ENCODE assay signal across 8 cellular contexts in the genomic region with DNA sequence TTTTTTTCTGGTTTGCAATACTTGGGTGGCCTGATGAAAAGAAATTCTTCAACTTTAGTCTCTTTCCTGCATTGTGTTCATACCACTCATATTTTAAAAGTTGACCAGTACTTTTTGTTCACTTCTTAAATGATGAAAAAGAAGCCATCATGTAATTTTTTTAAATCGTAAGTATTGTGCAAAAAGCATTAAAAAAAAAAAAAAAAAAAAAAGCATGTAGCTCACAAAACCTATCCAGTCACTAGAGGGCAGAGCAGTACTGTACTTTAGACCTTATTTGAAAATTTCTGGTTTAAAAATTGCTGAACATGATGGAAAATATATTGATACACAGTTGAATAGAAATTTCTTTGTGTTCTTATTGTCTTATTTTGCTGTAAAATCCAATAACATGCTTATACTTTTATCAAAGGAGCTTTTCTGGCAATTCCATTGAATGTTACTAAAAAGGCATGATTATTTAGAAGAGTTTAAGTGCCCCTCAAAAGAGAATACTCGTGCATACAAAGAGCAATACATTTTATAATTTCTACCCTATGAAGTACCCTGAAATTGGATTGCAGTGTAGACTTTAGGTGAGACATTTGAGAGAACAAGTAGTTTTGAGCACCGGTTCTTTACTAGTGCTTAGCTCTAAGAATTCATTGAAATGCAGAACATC.
DNase-seq lines count a peak whose midpoint lies in the region; FAIRE-seq and TF ChIP-seq lines count a peak whose summit lies in the region.

No MANE protein-coding gene starts in this region.

- H3K27me3 Mint-ChIP-seq in CD14-positive monocyte (ENCODE audit: low read depth in 3 of 3) (peaks cover 0 to 2% (median 0%) of the 10 kb centered on the region in 3 donors), HFFc6 (ENCODE audit: insufficient read depth) (no peaks in the 10 kb centered on the region)
- H3K27me3 Mint-ChIP-seq in activated CD4-positive, alpha-beta T cell treated with anti-CD3 and anti-CD28 coated beads, Interleukin-2, amount 10 ng/mL, durations not matched to agents 24 days and 14 days: no peaks in the 10 kb centered on the region

- H3K4me1 ChIP-seq in tibial nerve: peaks cover 0 to 52% (median 17%) of the 10 kb centered on the region in 4 donors

- no peak overlapping the region for H3K4me3 Mint-ChIP-seq in CD14-positive monocyte
- H3K4me3 Mint-ChIP-seq in HFFc6: no peak overlapping the region
- H3K4me3 Mint-ChIP-seq in activated CD4-positive, alpha-beta T cell treated with anti-CD3 and anti-CD28 coated beads, Interleukin-2, amount 10 ng/mL, durations not matched to agents 24 days and 14 days: no peak overlapping the region

- TF ChIP-seq EP300 in tibial nerve (IDR thresholded peaks at IDR 0.05): no peak

- WGBS in tibial nerve, 2 donors: 42 to 56% methylated on average over 3 of the region's 3 CpGs

- H3K27ac Mint-ChIP-seq in CD14-positive monocyte: no peak overlapping the region
- H3K27ac Mint-ChIP-seq in HFFc6: peak overlapping the region; percentile 53
- no peak overlapping the region for H3K27ac Mint-ChIP-seq in activated CD4-positive, alpha-beta T cell treated with anti-CD3 and anti-CD28 coated beads, Interleukin-2, amount 10 ng/mL, durations not matched to agents 24 days and 14 days

- no peak for TF ChIP-seq POLR2A in tibial nerve (IDR thresholded peaks at IDR 0.05)

- no peak overlapping the region for H3K4me3 ChIP-seq in tibial nerve

- H3K27me3 ChIP-seq in tibial nerve: no peaks in the 10 kb centered on the region

- H3K9me3 Mint-ChIP-seq in CD14-positive monocyte: no peaks in the 10 kb centered on the region
- H3K9me3 Mint-ChIP-seq in HFFc6: no peaks in the 10 kb centered on the region
- no peaks in the 10 kb centered on the region for H3K9me3 Mint-ChIP-seq in activated CD4-positive, alpha-beta T cell treated with anti-CD3 and anti-CD28 coated beads, Interleukin-2, amount 10 ng/mL, durations not matched to agents 24 days and 14 days

- H3K9me3 ChIP-seq in tibial nerve: no peaks in the 10 kb centered on the region

- H3K4me1 Mint-ChIP-seq in CD14-positive monocyte (peaks cover 33% of the 10 kb centered on the region), HFFc6 (ENCODE audit: low read depth) (peaks cover 86% of the 10 kb centered on the region)
- H3K4me1 Mint-ChIP-seq in activated CD4-positive, alpha-beta T cell treated with anti-CD3 and anti-CD28 coated beads, Interleukin-2, amount 10 ng/mL, durations not matched to agents 24 days and 14 days: peaks cover 10% of the 10 kb centered on the region

- no peaks in the 10 kb centered on the region for H3K36me3 ChIP-seq in tibial nerve

- H3K36me3 Mint-ChIP-seq in CD14-positive monocyte: peaks cover 3% of the 10 kb centered on the region in 2 donors
- no peaks in the 10 kb centered on the region for H3K36me3 Mint-ChIP-seq in HFFc6 (ENCODE audit: low read depth)
- H3K36me3 Mint-ChIP-seq in activated CD4-positive, alpha-beta T cell treated with anti-CD3 and anti-CD28 coated beads, Interleukin-2, amount 10 ng/mL, durations not matched to agents 24 days and 14 days (ENCODE audit: low read depth): no peaks in the 10 kb centered on the region

- TF ChIP-seq CTCF in CD14-positive monocyte (IDR thresholded peaks at IDR 0.05): peak; percentile 74
- peak; percentile 85 for TF ChIP-seq CTCF in HFFc6 (IDR thresholded peaks at IDR 0.05)
- peak; percentile 35 to 52 (median 51) for TF ChIP-seq CTCF in tibial nerve (IDR thresholded peaks at IDR 0.05)

- intact Hi-C loops in CD14-positive monocyte (cut with micrococcal nuclease): no loop called here
- intact Hi-C loops in activated CD4-positive, alpha-beta T cell treated with anti-CD3 and anti-CD28 coated beads, Interleukin-2, amount 10 ng/mL, durations not matched to agents 24 days and 14 days (cut with micrococcal nuclease): loop anchor here (5.0 kb wide), 1 partner anchor 138 kb away; the partner anchor contains the start of gene BBX

- FAIRE-seq in frontal cortex (lab: Jason Lieb, UNC): peak; percentile 96

- DNase-seq in CD14-positive monocyte (ENCODE audit: low spot score): no peak
- peak; percentile 41 for DNase-seq in HFFc6
- peak; percentile 37 for DNase-seq in SK-N-DZ (ENCODE audit: low spot score)
- no peak for DNase-seq in frontal cortex (ENCODE audit: low spot score in 2 of 2)
- DNase-seq in tibial nerve (ENCODE audit: low spot score in 2 of 2): peak in 1 of 2 donors; percentile 54
- no peak for DNase-seq in GOT3 (lab: John Stamatoyannopoulos, UW)
- no peak for DNase-seq in SKM-1 (lab: John Stamatoyannopoulos, UW; ENCODE audit: unreplicated experiment)
- no peak for DNase-seq in activated CD4-positive, alpha-beta T cell treated with anti-CD3 and anti-CD28 coated beads, Interleukin-2, amount 10 ng/mL, durations not matched to agents 24 days and 14 days

- no peak overlapping the region for H3K27ac ChIP-seq in tibial nerve

Comparison
In these comparisons a context has a peak if more than half of its experiments do, and no peak if none do; other contexts are left out.
1. DNase-seq: peak in HFFc6 (single experiment) and SK-N-DZ (single experiment); none in CD14-positive monocyte (single experiment), frontal cortex (0 of 2), GOT3 (single experiment), SKM-1 (single experiment) and activated CD4-positive, alpha-beta T cell treated with anti-CD3 and anti-CD28 coated beads, Interleukin-2, amount 10 ng/mL, durations not matched to agents 24 days and 14 days (single experiment).
2. Peak in every context shown above with its lines, with median percentiles within 50 percentile points of each other: CTCF ChIP-seq.